ENCODE assay signal across 7 cellular contexts in genomic region chr9:80948876-80949275, GRCh38.
"Had no signal": no experiment of that assay in that cellular context is flagged by ENCODE, and none has a peak within 500 bp of the region (broad histone marks: within the 10 kb centered on the region; RNA-seq: fewer than 3 reads in every experiment).

No MANE protein-coding gene starts in this region.

- FAIRE-seq: H1, HTR-8/SVneo, K562 had no signal

- DNase-seq: H9, HCEC 1CT, IMR-90 had no signal

- H3K4me3 ChIP-seq: GM23338, K562 had no signal

- H3K9me3 Mint-ChIP-seq: GM23338, H9 had no signal

- H3K27ac Mint-ChIP-seq: GM23338, H9 had no signal

- H3K4me2 ChIP-seq: GM23338 had no signal

- H3K4me3 Mint-ChIP-seq: GM23338, H9 had no signal

- ATAC-seq: GM23338, K562 had no signal
